ENCODE assay signal across 8 cellular contexts in the genomic region with DNA sequence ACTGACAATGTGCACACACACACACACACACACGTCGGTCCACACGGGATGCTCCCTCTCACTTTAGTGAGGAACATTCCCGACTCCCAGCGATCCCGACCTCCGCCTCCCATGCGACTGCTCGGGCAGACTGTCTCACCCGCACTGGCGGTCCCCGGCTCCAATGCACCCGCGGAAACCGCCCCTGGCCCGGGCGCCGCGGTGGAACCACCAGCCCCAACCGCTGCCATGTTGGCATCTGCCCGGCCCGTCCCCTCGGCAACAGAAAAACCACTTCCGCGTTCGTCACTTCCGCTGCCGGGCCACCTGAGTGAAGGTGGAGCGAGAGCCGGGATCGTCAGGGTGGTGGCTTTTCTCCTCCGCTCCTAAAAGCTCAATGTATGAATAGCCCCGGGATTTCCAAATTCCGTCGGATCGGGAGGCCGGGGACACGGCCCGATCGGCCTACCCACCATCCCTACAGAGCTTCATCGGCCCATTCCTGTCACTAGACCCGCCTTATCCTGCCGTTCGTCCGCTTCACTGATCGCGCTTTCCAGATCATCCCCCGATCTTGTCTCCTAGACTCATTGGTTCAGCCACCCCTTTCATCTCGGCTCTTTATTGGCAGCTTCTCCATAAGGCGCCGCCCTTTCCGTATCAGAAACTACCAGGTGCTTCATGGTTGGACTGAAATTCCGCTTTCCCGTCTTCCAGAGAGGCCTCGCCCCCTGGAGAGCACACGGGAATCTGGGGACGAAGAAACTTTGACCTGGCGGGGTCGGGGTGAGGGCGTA. TPM values are rescaled to one million over a fixed set of nuclear protein-coding genes. Genes with fewer than 3 reads are reported as not detected.
A peak's percentile ranks its signal among the peaks of the same experiment; 100 is the strongest.
DNase-seq lines count a peak whose midpoint lies in the region; ATAC-seq, FAIRE-seq and TF ChIP-seq lines count a peak whose summit lies in the region.

A gene (minus strand): TSS at position 240 of the 776 bp plus-strand sequence. CDS start 10 bp downstream, at position 230.

- FAIRE-seq in small intestine (lab: Jason Lieb, UNC): peak; percentile 85

- no peaks in the 10 kb centered on the region for H4K20me1 ChIP-seq in mammary epithelial cell (ENCODE audit: insufficient read depth, low read length)

- no peaks in the 10 kb centered on the region for H3K27me3 ChIP-seq in mammary epithelial cell (ENCODE audit: insufficient read depth, low read length)
- H3K27me3 ChIP-seq in small intestine (ENCODE audit: control insufficient read depth in 2 of 2, insufficient read depth in 2 of 2, low read length in 2 of 2): no peaks in the 10 kb centered on the region

- DNase-seq in 8988T (peak; percentile 67), NCI-H345 (lab: John Stamatoyannopoulos, UW) (peak; percentile 85), WTC11 (ENCODE audit: low spot score) (peak; percentile 79), mammary epithelial cell (peak; percentile 80), immature natural killer cell (peak; percentile 87 to 88 (median 87)), small intestine (peak; percentile 92)

- peak within 1 kb of the TSS; percentile 59 to 77 (median 73) for H3K4me3 ChIP-seq in mammary epithelial cell (replicated peaks in 1 of 3; ENCODE audit: insufficient read depth in 1 of 3, low read depth in 2 of 3, low read length in 3 of 3)
- H3K4me3 ChIP-seq in small intestine (ENCODE audit: low read depth in 1 of 2, low read length in 2 of 2): peak within 1 kb of the TSS; percentile 43 to 75

- H3K4me1 ChIP-seq in mammary epithelial cell (ENCODE audit: insufficient read depth, low read length) (no peaks in the 10 kb centered on the region), small intestine (ENCODE audit: control insufficient read depth in 2 of 2, insufficient read depth in 1 of 2, low read depth in 1 of 2, low read length in 1 of 2) (no peaks in the 10 kb centered on the region)

- WGBS in mammary epithelial cell (ENCODE audit: low coverage, missing lambda C conversion rate): 28% methylated on average over 28 of the region's 60 CpGs
- WGBS in small intestine, 3 donors: 0 to 36% (median 15%) methylated on average over 35 to 60 of the region's 60 CpGs

- H3K27ac ChIP-seq in mammary epithelial cell (ENCODE audit: insufficient read depth, low read depth, low read length): peak within 1 kb of the TSS; percentile 72
- H3K27ac ChIP-seq in small intestine (ENCODE audit: low read depth in 1 of 2, low read length in 1 of 2): peak within 1 kb of the TSS; percentile 74 to 88

- TSS peak; percentile 59 for BruUV-seq in mammary epithelial cell (replicated peaks; lab: Mats Ljungman, UMichigan)

- H3K27me3 Mint-ChIP-seq in WTC11 (ENCODE audit: low read depth) (no peaks in the 10 kb centered on the region), immature natural killer cell (ENCODE audit: low read depth in 3 of 3) (peaks cover 13 to 29% (median 17%) of the 10 kb centered on the region in 3 donors)

- H3K36me3 Mint-ChIP-seq in WTC11: peaks cover 42% of the 10 kb centered on the region
- H3K36me3 Mint-ChIP-seq in immature natural killer cell: peaks cover 0 to 14% (median 0%) of the 10 kb centered on the region in 3 donors

- peak within 1 kb of the TSS; percentile 76 for H2AFZ ChIP-seq in mammary epithelial cell (ENCODE audit: low read depth, low read length)

- in situ Hi-C loops in mammary epithelial cell (cut with MboI; ENCODE audit: low sequenced_read_pairs in 2 of 2): loop anchor here in 1 of 2 donors (10.0 kb wide), 1 partner anchor 147 kb away; a partner anchor contains a TSS

- H3K79me2 ChIP-seq in mammary epithelial cell (ENCODE audit: insufficient read depth, low read length): peaks cover 37% of the 10 kb centered on the region

- POLR2A ChIA-PET in WTC11 (lab: Charles Lee): interaction anchor here (0.6 to 2.3 kb wide), 10 partner anchors 8 to 258 kb away, joined by 3 to 11 read pairs (median 4); a partner anchor contains a TSS

- H3K9me3 ChIP-seq in mammary epithelial cell (replicated peaks; ENCODE audit: insufficient read depth, low read length): peaks cover 2% of the 10 kb centered on the region
- H3K9me3 ChIP-seq in small intestine (ENCODE audit: control insufficient read depth, low read depth): no peaks in the 10 kb centered on the region

- H3K36me3 ChIP-seq in mammary epithelial cell (ENCODE audit: insufficient read depth, low read length) (peaks cover 4% of the 10 kb centered on the region), small intestine (ENCODE audit: control insufficient read depth in 2 of 2, insufficient read depth in 2 of 2, low read length in 2 of 2) (peaks cover 0 to 5% of the 10 kb centered on the region in 2 donors)

- H3K9me3 Mint-ChIP-seq in WTC11: no peaks in the 10 kb centered on the region
- peaks cover 0 to 2% (median 0%) of the 10 kb centered on the region in 6 donors for H3K9me3 Mint-ChIP-seq in immature natural killer cell

- dilution Hi-C loops in mammary epithelial cell (cut with HindIII; ENCODE audit: low sequenced_read_pairs): no loop called here

- TF ChIP-seq CTCF in WTC11 (IDR thresholded peaks at IDR 0.05) (no peak), mammary epithelial cell (conservative IDR thresholded peaks at IDR 0.05 in 1 of 2, IDR thresholded peaks at IDR 0.05 in 1 of 2; ENCODE audit: extremely low read depth in 1 of 2, insufficient read depth in 1 of 2, low read depth in 1 of 2, low read length in 2 of 2) (no peak)

- peak within 1 kb of the TSS; percentile 90 for H3K9ac ChIP-seq in mammary epithelial cell (ENCODE audit: insufficient read depth, low read length)

- intact Hi-C loops in mammary epithelial cell (cut with micrococcal nuclease): loop anchor here (2.0 kb wide), 1 partner anchor 15 kb away; a partner anchor contains a TSS

- H3K4me1 Mint-ChIP-seq in WTC11 (peaks cover 33% of the 10 kb centered on the region), immature natural killer cell (peaks cover 39 to 45% of the 10 kb centered on the region in 2 donors)

- H3K27ac Mint-ChIP-seq in WTC11: peak within 1 kb of the TSS; percentile 99
- peak within 1 kb of the TSS; percentile 93 to 97 (median 96) for H3K27ac Mint-ChIP-seq in immature natural killer cell

- H3K4me2 ChIP-seq in mammary epithelial cell (ENCODE audit: insufficient read depth, low read depth, low read length): peak within 1 kb of the TSS; percentile 66

- H3K4me3 Mint-ChIP-seq in WTC11: peak within 1 kb of the TSS; percentile 94
- H3K4me3 Mint-ChIP-seq in immature natural killer cell: peak within 1 kb of the TSS; percentile 89 to 94 (median 93)

- CTCF ChIA-PET in WTC11 (lab: Charles Lee): interaction anchor here (0.9 to 1.5 kb wide), 8 partner anchors 14 to 280 kb away, joined by 3 to 6 read pairs (median 4); a partner anchor contains a TSS
- CTCF ChIA-PET in mammary epithelial cell (lab: Charles Lee; ENCODE audit: low non-redundant PET): no interaction called here

- ATAC-seq in GM18867 (IDR thresholded peaks at IDR 0.05; ENCODE audit: unreplicated experiment) (peak; percentile 57), HG03135 (IDR thresholded peaks at IDR 0.05; ENCODE audit: unreplicated experiment) (peak; percentile 62), WTC11 (peak; percentile 66)

TF ChIP-seq in WTC11, 78 proteins besides CTCF, POLR2A, EP300 and RAD21 (continues in another document):
- TF ChIP-seq JUN (CRISPR knock-in tag; IDR thresholded peaks at IDR 0.05) (no peak; the same call in 1 of the 2 replicates), CREB1 (CRISPR knock-in tag; IDR thresholded peaks at IDR 0.05) (0 out of 2 replicates have a peak, but pooled peaks have one; percentile 13), NR2C2 (CRISPR knock-in tag; IDR thresholded peaks at IDR 0.05) (0 out of 2 replicates have a peak, but pooled peaks have one; percentile 49), ZNF671 (CRISPR knock-in tag; IDR thresholded peaks at IDR 0.05) (peak; percentile 58; the same call in 1 of the 2 replicates), GABPB1 (CRISPR knock-in tag; IDR thresholded peaks at IDR 0.05) (peak; percentile 46; the same call in 1 of the 2 replicates), NFATC4 (CRISPR knock-in tag; IDR thresholded peaks at IDR 0.05) (peak; percentile 76; the same call in 1 of the 2 replicates), SP1 (CRISPR knock-in tag; conservative IDR thresholded peaks at IDR 0.05) (no peak), CREM (CRISPR knock-in tag; IDR thresholded peaks at IDR 0.05) (peak; percentile 87), MYBL2 (CRISPR knock-in tag; IDR thresholded peaks at IDR 0.05) (0 out of 2 replicates have a peak, but pooled peaks have one; percentile 48)
- TF ChIP-seq, protein P1, sequence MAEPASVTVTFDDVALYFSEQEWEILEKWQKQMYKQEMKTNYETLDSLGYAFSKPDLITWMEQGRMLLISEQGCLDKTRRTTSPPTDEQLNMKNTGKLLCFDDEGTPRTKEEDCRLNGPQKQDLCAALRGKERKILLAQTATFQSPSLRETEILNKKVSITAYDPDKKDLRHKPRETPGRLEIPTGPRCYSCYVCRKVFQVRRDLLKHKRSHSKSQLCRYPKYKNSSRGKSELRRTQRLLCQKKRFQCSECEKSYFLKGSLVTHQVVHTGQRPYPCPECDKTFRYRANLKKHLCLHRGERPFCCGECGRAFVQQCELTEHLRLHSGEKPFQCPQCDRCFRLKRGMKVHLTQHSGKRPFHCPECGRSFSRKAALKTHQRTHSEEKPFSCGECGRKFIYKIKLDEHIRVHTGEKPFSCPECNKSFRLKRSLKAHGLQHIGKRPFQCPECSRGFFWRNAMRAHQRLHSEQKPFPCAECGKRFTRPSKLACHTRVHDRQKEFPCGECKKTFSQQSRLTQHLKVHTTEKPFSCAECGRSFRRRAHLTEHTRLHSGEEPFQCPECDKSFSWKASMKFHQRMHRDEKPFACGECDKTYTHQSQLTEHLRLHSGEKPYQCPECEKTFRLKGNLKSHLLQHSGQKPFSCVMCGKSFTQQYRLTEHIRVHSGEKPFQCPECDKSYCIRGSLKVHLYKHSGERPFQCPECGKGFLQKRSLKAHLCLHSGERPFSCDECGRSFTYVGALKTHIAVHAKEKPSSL (CRISPR knock-in tag; conservative IDR thresholded peaks at IDR 0.05): peak; percentile 54; the same call in 1 of the 2 replicates
- TF ChIP-seq, protein P2, sequence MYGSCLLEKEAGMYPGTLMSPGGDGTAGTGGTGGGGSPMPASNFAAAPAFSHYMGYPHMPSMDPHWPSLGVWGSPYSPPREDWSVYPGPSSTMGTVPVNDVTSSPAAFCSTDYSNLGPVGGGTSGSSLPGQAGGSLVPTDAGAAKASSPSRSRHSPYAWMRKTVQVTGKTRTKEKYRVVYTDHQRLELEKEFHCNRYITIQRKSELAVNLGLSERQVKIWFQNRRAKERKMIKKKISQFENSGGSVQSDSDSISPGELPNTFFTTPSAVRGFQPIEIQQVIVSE (CRISPR knock-in tag; IDR thresholded peaks at IDR 0.05; ENCODE audit: borderline replicate concordance): no peak

RNA-seq across cellular contexts. Expression of the gene that starts here (rescaled TPM):
- total RNA-seq in WTC11 (2021) (18.0 to 21.0 TPM (median 20.2 TPM) in 3 replicates), mammary epithelial cell (10 to 100 TPM; 26.2 to 39.9 TPM)
- polyA plus RNA-seq in mammary epithelial cell (34.0 TPM), immature natural killer cell (10 to 100 TPM; 17.0 to 20.6 (median 20.2) TPM), small intestine (10 to 100 TPM in 1 of 3 donors, 1 to 10 TPM in 2; 8.1 to 31.5 (median 9.7) TPM)
- polyA minus RNA-seq in mammary epithelial cell: 55.4 TPM

Comparison
In these comparisons a context has a peak if more than half of its experiments do, and no peak if none do; other contexts are left out.
1. Peak in every context shown above with its lines: DNase-seq, ATAC-seq, H3K4me3 ChIP-seq and H3K27ac ChIP-seq.